7 cellular contexts compared by ENCODE assay signal in the genomic region with DNA sequence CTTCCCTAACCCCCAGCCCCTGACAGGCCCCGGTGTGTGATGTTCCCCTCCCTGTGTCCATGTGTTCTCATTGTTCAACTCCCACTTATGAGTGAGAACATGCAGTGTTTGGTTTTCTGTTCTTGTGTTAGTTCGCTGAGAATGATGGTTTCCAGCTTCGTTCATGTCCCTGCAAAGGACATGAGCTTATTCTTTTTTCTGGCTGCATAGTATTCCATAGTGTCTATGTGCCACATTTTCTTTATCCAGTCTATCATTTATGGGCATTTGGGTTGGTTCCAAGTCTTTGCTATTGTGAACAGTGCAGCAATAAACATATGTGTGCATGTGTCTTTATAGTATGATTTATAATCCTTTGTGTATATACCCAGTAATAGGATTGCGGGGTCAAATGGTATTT.
A peak's percentile ranks its signal among the peaks of the same experiment; 100 is the strongest.
DNase-seq lines count a peak whose midpoint lies in the region; ATAC-seq and TF ChIP-seq lines count a peak whose summit lies in the region.
"Not testable (repeated sequence)": the region's sequence is repeated elsewhere in the genome, so short reads cannot be mapped to it uniquely, and the experiment has no call there.

No MANE protein-coding gene starts in this region.

- H3K4me3 ChIP-seq in HEK293 (ENCODE audit: low read depth, low read length), result not testable (repeated sequence)

- not testable (repeated sequence) for H3K27me3 Mint-ChIP-seq in activated CD4-positive, alpha-beta T cell treated with anti-CD3 and anti-CD28 coated beads for 36 hours; activated CD8-positive, alpha-beta memory T cell treated with anti-CD3 and anti-CD28 coated beads, Interleukin-2, amount 10 ng/mL, durations not matched to agents 7 days and 5 days; activated naive CD4-positive, alpha-beta T cell treated with anti-CD3 and anti-CD28 coated beads, Interleukin-2, amount 10 ng/mL, durations not matched to agents 7 days and 5 days; central memory CD8-positive, alpha-beta T cell; naive thymus-derived CD8-positive, alpha-beta T cell; stimulated activated memory B cell treated with anti-CD40 and anti-IgM and Interleukin-4, amounts not matched to agents 10 μg/mL and 1 μg/mL and 100 μg/mL, for 72 hours

- POLR2A ChIA-PET in HEK293 (lab: Yijun Ruan, JAX); activated CD4-positive, alpha-beta T cell treated with anti-CD3 and anti-CD28 coated beads for 36 hours (lab: Charles Lee); naive thymus-derived CD8-positive, alpha-beta T cell (lab: Charles Lee): not testable (repeated sequence)

- H3K36me3 ChIP-seq in HEK293 (ENCODE audit: control insufficient read depth in 2 of 2, insufficient read depth in 1 of 2, low read length in 2 of 2), result not testable (repeated sequence)

- H3K4me1 ChIP-seq in HEK293 (ENCODE audit: control insufficient read depth, insufficient read depth, low read length), result not testable (repeated sequence)

- intact Hi-C loops in activated CD4-positive, alpha-beta T cell treated with anti-CD3 and anti-CD28 coated beads for 36 hours (cut with DNase I, micrococcal nuclease), result not testable (repeated sequence)

- TF ChIP-seq CTCF in HEK293 (tag by site-specific recombination; IDR thresholded peaks at IDR 0.05), result not testable (repeated sequence)

- H3K9me3 ChIP-seq in HEK293 (ENCODE audit: control insufficient read depth, insufficient read depth, low read depth, low read length), result not testable (repeated sequence)

- CTCF ChIA-PET in HEK293 (lab: Yijun Ruan, JAX); activated CD4-positive, alpha-beta T cell treated with anti-CD3 and anti-CD28 coated beads for 36 hours (lab: Charles Lee); activated CD8-positive, alpha-beta memory T cell treated with anti-CD3 and anti-CD28 coated beads, Interleukin-2, amount 10 ng/mL, durations not matched to agents 7 days and 5 days (lab: Charles Lee); activated naive CD4-positive, alpha-beta T cell treated with anti-CD3 and anti-CD28 coated beads, Interleukin-2, amount 10 ng/mL, durations not matched to agents 7 days and 5 days (lab: Charles Lee): not testable (repeated sequence)

- H3K36me3 Mint-ChIP-seq in activated CD4-positive, alpha-beta T cell treated with anti-CD3 and anti-CD28 coated beads for 36 hours (ENCODE audit: low read depth), result peaks cover 14% of the 10 kb centered on the region
- H3K36me3 Mint-ChIP-seq in activated CD8-positive, alpha-beta memory T cell treated with anti-CD3 and anti-CD28 coated beads, Interleukin-2, amount 10 ng/mL, durations not matched to agents 7 days and 5 days, result peaks cover 56% of the 10 kb centered on the region
- peaks cover 35% of the 10 kb centered on the region for H3K36me3 Mint-ChIP-seq in activated naive CD4-positive, alpha-beta T cell treated with anti-CD3 and anti-CD28 coated beads, Interleukin-2, amount 10 ng/mL, durations not matched to agents 7 days and 5 days
- peaks cover 34% of the 10 kb centered on the region for H3K36me3 Mint-ChIP-seq in central memory CD8-positive, alpha-beta T cell (ENCODE audit: insufficient read depth)
- H3K36me3 Mint-ChIP-seq in naive thymus-derived CD8-positive, alpha-beta T cell, result peaks cover 0 to 21% (median 7%) of the 10 kb centered on the region in 3 donors
- peaks cover 22% of the 10 kb centered on the region for H3K36me3 Mint-ChIP-seq in stimulated activated memory B cell treated with anti-CD40 and anti-IgM and Interleukin-4, amounts not matched to agents 10 μg/mL and 1 μg/mL and 100 μg/mL, for 72 hours

- H3K9me3 Mint-ChIP-seq in activated CD4-positive, alpha-beta T cell treated with anti-CD3 and anti-CD28 coated beads for 36 hours (ENCODE audit: low read depth), result peaks cover 11% of the 10 kb centered on the region
- H3K9me3 Mint-ChIP-seq in activated CD8-positive, alpha-beta memory T cell treated with anti-CD3 and anti-CD28 coated beads, Interleukin-2, amount 10 ng/mL, durations not matched to agents 7 days and 5 days (ENCODE audit: low read depth); activated naive CD4-positive, alpha-beta T cell treated with anti-CD3 and anti-CD28 coated beads, Interleukin-2, amount 10 ng/mL, durations not matched to agents 7 days and 5 days; central memory CD8-positive, alpha-beta T cell; naive thymus-derived CD8-positive, alpha-beta T cell: not testable (repeated sequence)
- H3K9me3 Mint-ChIP-seq in stimulated activated memory B cell treated with anti-CD40 and anti-IgM and Interleukin-4, amounts not matched to agents 10 μg/mL and 1 μg/mL and 100 μg/mL, for 72 hours, result peaks cover 11% of the 10 kb centered on the region

- H3K4me1 Mint-ChIP-seq in activated CD4-positive, alpha-beta T cell treated with anti-CD3 and anti-CD28 coated beads for 36 hours, result peaks cover 23% of the 10 kb centered on the region
- peaks cover 29% of the 10 kb centered on the region for H3K4me1 Mint-ChIP-seq in activated CD8-positive, alpha-beta memory T cell treated with anti-CD3 and anti-CD28 coated beads, Interleukin-2, amount 10 ng/mL, durations not matched to agents 7 days and 5 days
- peaks cover 28% of the 10 kb centered on the region for H3K4me1 Mint-ChIP-seq in activated naive CD4-positive, alpha-beta T cell treated with anti-CD3 and anti-CD28 coated beads, Interleukin-2, amount 10 ng/mL, durations not matched to agents 7 days and 5 days
- peaks cover 37% of the 10 kb centered on the region for H3K4me1 Mint-ChIP-seq in central memory CD8-positive, alpha-beta T cell
- H3K4me1 Mint-ChIP-seq in naive thymus-derived CD8-positive, alpha-beta T cell, result peaks cover 13 to 39% (median 23%) of the 10 kb centered on the region in 4 donors
- H3K4me1 Mint-ChIP-seq in stimulated activated memory B cell treated with anti-CD40 and anti-IgM and Interleukin-4, amounts not matched to agents 10 μg/mL and 1 μg/mL and 100 μg/mL, for 72 hours, result peaks cover 29% of the 10 kb centered on the region

- H3K27ac Mint-ChIP-seq in activated CD4-positive, alpha-beta T cell treated with anti-CD3 and anti-CD28 coated beads for 36 hours, result peak overlapping the region; percentile 73
- peak overlapping the region; percentile 88 for H3K27ac Mint-ChIP-seq in activated CD8-positive, alpha-beta memory T cell treated with anti-CD3 and anti-CD28 coated beads, Interleukin-2, amount 10 ng/mL, durations not matched to agents 7 days and 5 days
- peak overlapping the region; percentile 87 for H3K27ac Mint-ChIP-seq in activated naive CD4-positive, alpha-beta T cell treated with anti-CD3 and anti-CD28 coated beads, Interleukin-2, amount 10 ng/mL, durations not matched to agents 7 days and 5 days
- peak overlapping the region; percentile 99 for H3K27ac Mint-ChIP-seq in central memory CD8-positive, alpha-beta T cell (ENCODE audit: low read depth)
- peak overlapping the region in 8 of 10 donors; percentile 17 to 98 (median 82) for H3K27ac Mint-ChIP-seq in naive thymus-derived CD8-positive, alpha-beta T cell
- H3K27ac Mint-ChIP-seq in stimulated activated memory B cell treated with anti-CD40 and anti-IgM and Interleukin-4, amounts not matched to agents 10 μg/mL and 1 μg/mL and 100 μg/mL, for 72 hours, result peak overlapping the region; percentile 68

- not testable (repeated sequence) for ATAC-seq in activated CD4-positive, alpha-beta T cell treated with anti-CD3 and anti-CD28 coated beads for 36 hours; activated CD8-positive, alpha-beta memory T cell treated with anti-CD3 and anti-CD28 coated beads, Interleukin-2, amount 10 ng/mL, durations not matched to agents 7 days and 5 days; central memory CD8-positive, alpha-beta T cell (replicated peaks; ENCODE audit: extremely low read depth, poor library complexity, severe bottlenecking); naive thymus-derived CD8-positive, alpha-beta T cell; stimulated activated memory B cell treated with anti-CD40 and anti-IgM and Interleukin-4, amounts not matched to agents 10 μg/mL and 1 μg/mL and 100 μg/mL, for 72 hours

- H3K4me3 Mint-ChIP-seq in activated CD4-positive, alpha-beta T cell treated with anti-CD3 and anti-CD28 coated beads for 36 hours, result not testable (repeated sequence)
- H3K4me3 Mint-ChIP-seq in activated CD8-positive, alpha-beta memory T cell treated with anti-CD3 and anti-CD28 coated beads, Interleukin-2, amount 10 ng/mL, durations not matched to agents 7 days and 5 days, result peak overlapping the region; percentile 71
- peak overlapping the region; percentile 56 for H3K4me3 Mint-ChIP-seq in activated naive CD4-positive, alpha-beta T cell treated with anti-CD3 and anti-CD28 coated beads, Interleukin-2, amount 10 ng/mL, durations not matched to agents 7 days and 5 days
- peak overlapping the region; percentile 72 for H3K4me3 Mint-ChIP-seq in central memory CD8-positive, alpha-beta T cell
- peak overlapping the region in 6 of 10 donors; percentile 23 to 80 (median 47) for H3K4me3 Mint-ChIP-seq in naive thymus-derived CD8-positive, alpha-beta T cell
- H3K4me3 Mint-ChIP-seq in stimulated activated memory B cell treated with anti-CD40 and anti-IgM and Interleukin-4, amounts not matched to agents 10 μg/mL and 1 μg/mL and 100 μg/mL, for 72 hours, result peak overlapping the region; percentile 54

- H3K27ac ChIP-seq in HEK293 (ENCODE audit: extremely low read depth, low read depth, low read length), result not testable (repeated sequence)

- DNase-seq in activated CD4-positive, alpha-beta T cell treated with anti-CD3 and anti-CD28 coated beads for 36 hours; activated CD8-positive, alpha-beta memory T cell treated with anti-CD3 and anti-CD28 coated beads, Interleukin-2, amount 10 ng/mL, durations not matched to agents 7 days and 5 days; activated naive CD4-positive, alpha-beta T cell treated with anti-CD3 and anti-CD28 coated beads, Interleukin-2, amount 10 ng/mL, durations not matched to agents 7 days and 5 days; central memory CD8-positive, alpha-beta T cell (ENCODE audit: low spot score in 2 of 2); naive thymus-derived CD8-positive, alpha-beta T cell: not testable (repeated sequence)

TF ChIP-seq in HEK293, 187 proteins besides CTCF, POLR2A, EP300 and RAD21:
- peak; percentile 82 for TF ChIP-seq ZNF146 (tag by site-specific recombination; IDR thresholded peaks at IDR 0.05)
